8 cellular contexts compared by ENCODE assay signal in the genomic region with DNA sequence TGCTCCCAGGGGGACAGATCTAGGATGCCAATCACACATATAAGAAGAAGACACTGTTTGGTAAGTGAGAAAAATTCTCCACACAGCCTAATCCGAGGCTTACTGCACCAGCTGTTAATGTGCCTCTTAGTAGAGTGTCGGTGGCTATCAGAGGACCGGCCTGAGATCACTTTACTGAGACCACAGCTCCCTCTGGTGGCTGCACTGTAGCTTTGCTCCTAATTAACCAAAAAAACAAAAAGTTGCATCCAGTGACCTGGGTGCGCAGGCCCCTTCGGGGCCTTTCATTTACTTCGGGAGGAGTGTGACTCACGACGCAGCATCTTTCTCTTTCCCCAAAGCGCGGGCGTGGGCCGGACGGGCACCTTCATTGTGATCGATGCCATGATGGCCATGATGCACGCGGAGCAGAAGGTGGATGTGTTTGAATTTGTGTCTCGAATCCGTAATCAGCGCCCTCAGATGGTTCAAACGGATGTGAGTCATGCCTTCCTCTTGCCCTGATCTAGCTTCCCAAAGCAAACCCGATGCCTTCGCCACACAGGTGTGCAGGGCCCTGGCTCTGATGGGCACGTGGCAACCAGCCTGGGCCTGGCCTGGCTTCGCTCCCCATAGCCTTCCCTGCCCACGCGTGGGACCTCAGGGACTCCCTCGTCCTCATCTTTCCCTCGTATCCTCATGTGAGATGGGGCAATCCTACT. TPM values are rescaled to one million over a fixed set of nuclear protein-coding genes. Genes with fewer than 3 reads are reported as not detected.
DNase-seq lines count a peak whose midpoint lies in the region; ATAC-seq, FAIRE-seq and TF ChIP-seq lines count a peak whose summit lies in the region.

No MANE protein-coding gene starts in this region.

- peak; percentile 62 for DNase-seq in NCI-H1092 treated with DMSO at 0.1 percent for 48 hours (lab: John Stamatoyannopoulos, UW)
- DNase-seq in T-helper 17 cell: peak; percentile 68 to 78 (median 72)
- DNase-seq in hepatic stellate cell (ENCODE audit: low spot score): peak; percentile 70
- DNase-seq in skeletal muscle cell (ENCODE audit: low read depth): peak; percentile 41

- peak; percentile 66 for ATAC-seq in T-helper 17 cell
- ATAC-seq in GM21528 (IDR thresholded peaks at IDR 0.05; ENCODE audit: low FRiP score, unreplicated experiment): no peak

- H3K27me3 Mint-ChIP-seq in T-helper 17 cell: no peaks in the 10 kb centered on the region

- H3K4me3 ChIP-seq in HEK293 (ENCODE audit: low read depth, low read length): no peak overlapping the region
- H3K4me3 ChIP-seq in skeletal muscle cell (ENCODE audit: low read depth, low read length): no peak overlapping the region

- no peak overlapping the region for H3K27ac ChIP-seq in HEK293 (ENCODE audit: extremely low read depth, low read depth, low read length)
- peak overlapping the region; percentile 22 for H3K27ac ChIP-seq in angular gyrus (ENCODE audit: low read depth, low read length)

- H3K36me3 Mint-ChIP-seq in T-helper 17 cell (ENCODE audit: low read depth): peaks cover 16% of the 10 kb centered on the region

- CTCF ChIA-PET in HEK293 (lab: Yijun Ruan, JAX): interaction anchor here (0.5 to 4.9 kb wide), 43 partner anchors 9 to 506 kb away, joined by 3 to 57 read pairs (median 5); partner anchors contain the start of genes CLRN3 and PTPRE

- FAIRE-seq in G401.6 (lab: Jason Lieb, UNC): peak; percentile 61

- POLR2A ChIA-PET in HEK293 (lab: Yijun Ruan, JAX): interaction anchor here (0.6 to 1.0 kb wide), 2 partner anchors 34 to 49 kb away, joined by 3 to 5 read pairs; no protein-coding TSS in a partner anchor

- H3K9me3 ChIP-seq in HEK293 (ENCODE audit: control insufficient read depth, insufficient read depth, low read depth, low read length) (no peaks in the 10 kb centered on the region), T-helper 17 cell (ENCODE audit: control insufficient read depth, low read length, poor library complexity, severe bottlenecking) (no peaks in the 10 kb centered on the region)

- peak overlapping the region; percentile 55 for H3K4me3 Mint-ChIP-seq in T-helper 17 cell

- TF ChIP-seq CTCF in HEK293 (tag by site-specific recombination; IDR thresholded peaks at IDR 0.05): peak; percentile 62

- H3K27ac Mint-ChIP-seq in T-helper 17 cell: no peak overlapping the region

- peaks cover 5 to 60% of the 10 kb centered on the region in 2 experiments; a peak in 2 of 3 replicates for H3K36me3 ChIP-seq in HEK293 (ENCODE audit: control insufficient read depth in 2 of 2, insufficient read depth in 1 of 2, low read length in 2 of 2)

- H3K4me1 Mint-ChIP-seq in T-helper 17 cell: peaks cover 35% of the 10 kb centered on the region

- no peaks in the 10 kb centered on the region for H3K4me1 ChIP-seq in HEK293 (ENCODE audit: control insufficient read depth, insufficient read depth, low read length)

TF ChIP-seq in HEK293, 187 proteins besides CTCF, POLR2A, EP300 and RAD21:
- TF ChIP-seq ZNF2 (tag by site-specific recombination; IDR thresholded peaks at IDR 0.05) (peak; percentile 69; the same call in 1 of the 2 replicates), ZNF654 (tag by site-specific recombination; IDR thresholded peaks at IDR 0.05; ENCODE audit: low read depth) (peak; percentile 89), ZNF239 (tag by site-specific recombination; IDR thresholded peaks at IDR 0.05) (no peak)
TF ChIP-seq in HEK293: peak in this region for 2.

RNA-seq across cellular contexts. Expression of gene MKI67, which starts 56.7 kb away (rescaled TPM):
- total RNA-seq in T-helper 17 cell: 1 to 10 TPM; 1.3 to 1.8 TPM
